In the genomic region with DNA sequence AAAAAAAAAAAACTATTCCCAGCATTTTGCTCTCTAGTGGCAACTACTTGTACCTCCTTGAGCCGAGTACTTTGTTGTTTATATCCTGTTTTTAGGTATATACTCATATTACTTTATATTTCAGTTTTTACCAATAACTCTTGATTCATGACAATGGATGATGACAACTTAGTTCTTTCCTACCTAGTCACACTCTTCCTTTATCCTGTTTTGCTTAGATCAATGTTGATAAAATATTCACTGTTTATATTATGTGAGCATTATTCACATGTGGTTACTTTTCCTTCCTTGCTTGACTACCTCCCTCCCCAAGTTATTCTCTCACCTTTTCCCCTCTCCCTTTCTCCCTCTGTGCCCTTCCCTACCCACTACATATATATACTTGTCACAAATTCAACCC, we compare ENCODE assay signal across 20 cellular contexts.
"Had no signal": no experiment of that assay in that cellular context is flagged by ENCODE, and none has a peak within 500 bp of the region (broad histone marks: within the 10 kb centered on the region; RNA-seq: fewer than 3 reads in every experiment).

No MANE protein-coding gene starts in this region.

- H3K36me3 Mint-ChIP-seq: immature natural killer cell; natural killer cell treated with Interleukin-12 subunit alpha and Interleukin-12 subunit beta and Interleukin-15 and Interleukin-18, amount 100 ng/mL, for 72 hours had no signal

- H3K36me3 ChIP-seq: gastrocnemius medialis, WERI-Rb-1 had no signal

- H3K27ac ChIP-seq: body of pancreas, heart right ventricle, spleen, testis, upper lobe of left lung, WERI-Rb-1 had no signal

- H3K9me3 ChIP-seq: body of pancreas, gastrocnemius medialis, heart right ventricle, spleen, testis, upper lobe of left lung had no signal

- DNase-seq: activated CD4-positive, alpha-beta T cell treated with anti-CD3 and anti-CD28 coated beads, Interleukin-2, amount 50 U/mL, for 48 hours; activated naive CD4-positive, alpha-beta T cell treated with Interleukin-2 at 50 U/mL for 16 hours; activated naive CD8-positive, alpha-beta T cell treated with anti-CD3 and anti-CD28 coated beads, Interleukin-2, amount 10 ng/mL, durations not matched to agents 7 days and 5 days; activated T-cell treated with anti-CD3 and anti-CD28 coated beads for 4 hours; amygdala; body of pancreas; gastrocnemius medialis; heart right ventricle; immature natural killer cell; nucleus accumbens; retina; spleen; stimulated activated CD4-positive, alpha-beta T cell treated with anti-CD3 and anti-CD28 coated beads, Interleukin-4, amount 100 ng/mL, for 4 hours; testis; upper lobe of left lung; WERI-Rb-1 had no signal

- H3K27me3 Mint-ChIP-seq: activated naive CD8-positive, alpha-beta T cell treated with anti-CD3 and anti-CD28 coated beads, Interleukin-2, amount 10 ng/mL, durations not matched to agents 7 days and 5 days; natural killer cell treated with Interleukin-12 subunit alpha and Interleukin-12 subunit beta and Interleukin-15 and Interleukin-18, amount 100 ng/mL, for 72 hours; stimulated activated memory B cell treated with anti-CD40 and anti-IgM and Interleukin-4, amounts not matched to agents 10 μg/mL and 1 μg/mL and 100 μg/mL, for 72 hours had no signal

- H3K4me3 Mint-ChIP-seq: activated naive CD8-positive, alpha-beta T cell treated with anti-CD3 and anti-CD28 coated beads, Interleukin-2, amount 10 ng/mL, durations not matched to agents 7 days and 5 days; immature natural killer cell; natural killer cell treated with Interleukin-12 subunit alpha and Interleukin-12 subunit beta and Interleukin-15 and Interleukin-18, amount 100 ng/mL, for 72 hours; stimulated activated memory B cell treated with anti-CD40 and anti-IgM and Interleukin-4, amounts not matched to agents 10 μg/mL and 1 μg/mL and 100 μg/mL, for 72 hours had no signal

- H3K27me3 ChIP-seq: body of pancreas, gastrocnemius medialis, heart right ventricle, spleen, testis, upper lobe of left lung had no signal

- ATAC-seq: body of pancreas; esophagus mucosa; gastrocnemius medialis; heart right ventricle; natural killer cell treated with Interleukin-12 subunit alpha and Interleukin-12 subunit beta and Interleukin-15 and Interleukin-18, amount 100 ng/mL, for 72 hours; stimulated activated memory B cell treated with anti-CD40 and anti-IgM and Interleukin-4, amounts not matched to agents 10 μg/mL and 1 μg/mL and 100 μg/mL, for 72 hours had no signal

- H3K4me3 ChIP-seq: body of pancreas, gastrocnemius medialis, heart right ventricle, spleen, testis, upper lobe of left lung had no signal

- H3K9me3 Mint-ChIP-seq: activated naive CD8-positive, alpha-beta T cell treated with anti-CD3 and anti-CD28 coated beads, Interleukin-2, amount 10 ng/mL, durations not matched to agents 7 days and 5 days; activated T-helper 2 cell treated with anti-CD3 and anti-CD28 coated beads, Interferon-gamma antibody, Interleukin-2, Interleukin-4, amounts not matched to agents 10 μg/mL and 5 μg/mL and 100 μg/mL, durations not matched to agents 14 hours and 24 hours and 36 hours; immature natural killer cell; natural killer cell treated with Interleukin-12 subunit alpha and Interleukin-12 subunit beta and Interleukin-15 and Interleukin-18, amount 100 ng/mL, for 72 hours; stimulated activated memory B cell treated with anti-CD40 and anti-IgM and Interleukin-4, amounts not matched to agents 10 μg/mL and 1 μg/mL and 100 μg/mL, for 72 hours had no signal

- H3K27ac Mint-ChIP-seq: activated naive CD8-positive, alpha-beta T cell treated with anti-CD3 and anti-CD28 coated beads, Interleukin-2, amount 10 ng/mL, durations not matched to agents 7 days and 5 days; activated T-helper 2 cell treated with anti-CD3 and anti-CD28 coated beads, Interferon-gamma antibody, Interleukin-2, Interleukin-4, amounts not matched to agents 10 μg/mL and 5 μg/mL and 100 μg/mL, durations not matched to agents 14 hours and 24 hours and 36 hours; immature natural killer cell; natural killer cell treated with Interleukin-12 subunit alpha and Interleukin-12 subunit beta and Interleukin-15 and Interleukin-18, amount 100 ng/mL, for 72 hours; stimulated activated memory B cell treated with anti-CD40 and anti-IgM and Interleukin-4, amounts not matched to agents 10 μg/mL and 1 μg/mL and 100 μg/mL, for 72 hours had no signal
